In the genomic region with DNA sequence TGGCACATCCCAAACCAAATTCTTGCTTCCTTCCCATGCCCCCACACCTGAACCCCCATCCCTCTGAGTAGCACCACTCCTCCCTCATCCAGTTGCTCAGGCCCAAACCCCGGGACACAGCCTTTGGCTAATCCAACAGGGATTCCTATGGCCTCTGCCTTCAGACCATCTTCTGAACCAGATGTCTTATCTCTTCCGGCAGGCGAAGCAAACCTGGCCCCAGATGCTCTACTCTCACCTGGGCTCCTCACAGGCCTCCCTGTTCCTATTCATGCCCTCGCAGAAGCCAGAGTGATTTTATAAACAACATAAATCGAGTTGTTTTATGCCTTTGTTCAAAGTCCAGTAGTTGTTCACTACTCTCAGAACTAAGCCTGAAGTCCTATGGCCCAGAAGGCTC, we compare ENCODE assay signal across 12 cellular contexts. TPM values are rescaled to one million over a fixed set of nuclear protein-coding genes. Genes with fewer than 3 reads are reported as not detected.
DNase-seq lines count a peak whose midpoint lies in the region; ATAC-seq and TF ChIP-seq lines count a peak whose summit lies in the region.
"Had no signal": no experiment of that assay in that cellular context is flagged by ENCODE, and none has a peak within 500 bp of the region (broad histone marks: within the 10 kb centered on the region; RNA-seq: fewer than 3 reads in every experiment).

No MANE protein-coding gene starts in this region.

- TF ChIP-seq CTCF in activated CD8-positive, alpha-beta T cell treated with anti-CD3 and anti-CD28 coated beads for 36 hours (IDR thresholded peaks at IDR 0.05) = no peak
- no peak for TF ChIP-seq CTCF in MM.1S (IDR thresholded peaks at IDR 0.05; ENCODE audit: low read length)
- TF ChIP-seq CTCF in neural progenitor cell (IDR thresholded peaks at IDR 0.05) = no peak

- H3K4me2 ChIP-seq in BLaER1 treated with 17β-estradiol and CSF1 and Interleukin-3, amounts not matched to agents 10 nM and 100 nM = peak overlapping the region in 10 of 11 experiments; percentile 73 to 94 (median 86); a peak in 15 of 22 replicates
- H3K4me2 ChIP-seq in MM.1S (ENCODE audit: low read depth, low read length) = peak overlapping the region; percentile 82; the same call in 1 of the 2 replicates
- H3K4me2 ChIP-seq in neural progenitor cell = no peak overlapping the region

- POLR2A ChIA-PET in activated CD8-positive, alpha-beta T cell treated with anti-CD3 and anti-CD28 coated beads, Interleukin-2, amount 10 ng/mL, durations not matched to agents 7 days and 5 days (lab: Charles Lee) = interaction anchor here (1.4 to 3.1 kb wide), 10 partner anchors 12 to 280 kb away, joined by 3 to 51 read pairs (median 9); a partner anchor contains a TSS
- POLR2A ChIA-PET in activated CD8-positive, alpha-beta T cell treated with anti-CD3 and anti-CD28 coated beads for 36 hours (lab: Charles Lee) = interaction anchor here (1.1 to 2.4 kb wide), 8 partner anchors 11 to 162 kb away, joined by 3 to 11 read pairs (median 6); no protein-coding TSS in a partner anchor

- H3F3A ChIP-seq in MM.1S (ENCODE audit: insufficient read depth, low read length) (peaks cover 13% of the 10 kb centered on the region), neural progenitor cell (ENCODE audit: low read depth) (no peaks in the 10 kb centered on the region)

- H3K9me2 ChIP-seq in MM.1S (replicated peaks; ENCODE audit: insufficient read depth, low read length) = no peaks in the 10 kb centered on the region

- peaks cover 0 to 5% (median 0%) of the 10 kb centered on the region in 11 experiments; a peak in 2 of 22 replicates for H3K9me3 ChIP-seq in BLaER1 treated with 17β-estradiol and CSF1 and Interleukin-3, amounts not matched to agents 10 nM and 100 nM (replicated peaks in 1 of 11)
- no peaks in the 10 kb centered on the region for H3K9me3 ChIP-seq in MM.1S (replicated peaks; ENCODE audit: insufficient read depth, low read length)
- no peaks in the 10 kb centered on the region for H3K9me3 ChIP-seq in neural progenitor cell (ENCODE audit: low read depth)
- H3K9me3 ChIP-seq: A549, MG63 had no signal

- CTCF ChIA-PET in activated CD8-positive, alpha-beta T cell treated with anti-CD3 and anti-CD28 coated beads, Interleukin-2, amount 10 ng/mL, durations not matched to agents 7 days and 5 days (lab: Charles Lee) = interaction anchor here (0.7 to 5.8 kb wide), 44 partner anchors 11 to 415 kb away, joined by 3 to 231 read pairs (median 8); a partner anchor contains a TSS
- CTCF ChIA-PET in activated CD8-positive, alpha-beta T cell treated with anti-CD3 and anti-CD28 coated beads for 36 hours (lab: Charles Lee) = interaction anchor here (0.6 to 9.1 kb wide), 51 partner anchors 9 to 411 kb away, joined by 3 to 206 read pairs (median 6); a partner anchor contains a TSS

- no peak overlapping the region for H3K4me3 Mint-ChIP-seq in activated CD8-positive, alpha-beta T cell treated with anti-CD3 and anti-CD28 coated beads, Interleukin-2, amount 10 ng/mL, durations not matched to agents 7 days and 5 days
- H3K4me3 Mint-ChIP-seq in activated CD8-positive, alpha-beta T cell treated with anti-CD3 and anti-CD28 coated beads for 36 hours = no peak overlapping the region
- H3K4me3 Mint-ChIP-seq in naive B cell = peak overlapping the region in 5 of 8 donors; percentile 25 to 98 (median 95)
- H3K4me3 Mint-ChIP-seq in neural progenitor cell = no peak overlapping the region

- ATAC-seq in activated CD8-positive, alpha-beta T cell treated with anti-CD3 and anti-CD28 coated beads, Interleukin-2, amount 10 ng/mL, durations not matched to agents 7 days and 5 days = no peak
- ATAC-seq in activated CD8-positive, alpha-beta T cell treated with anti-CD3 and anti-CD28 coated beads for 36 hours = no peak
- no peak for ATAC-seq in naive B cell (ENCODE audit: low read depth in 2 of 2)
- ATAC-seq in GM19035 (IDR thresholded peaks at IDR 0.05; ENCODE audit: unreplicated experiment) = no peak
- no peak for ATAC-seq in GM18867 (IDR thresholded peaks at IDR 0.05; ENCODE audit: unreplicated experiment)

- H3K4me1 ChIP-seq in BLaER1 treated with 17β-estradiol and CSF1 and Interleukin-3, amounts not matched to agents 10 nM and 100 nM = peaks cover 21 to 38% (median 27%) of the 10 kb centered on the region in 10 experiments
- H3K4me1 ChIP-seq in MM.1S (ENCODE audit: low read length) = peaks cover 53% of the 10 kb centered on the region
- peaks cover 5% of the 10 kb centered on the region for H3K4me1 ChIP-seq in neural progenitor cell

- no peak overlapping the region for H3K27ac ChIP-seq in BLaER1 treated with 17β-estradiol and CSF1 and Interleukin-3, amounts not matched to agents 10 nM and 100 nM
- H3K27ac ChIP-seq in MM.1S (ENCODE audit: low read length) = peak overlapping the region; percentile 86; the same call in 1 of the 2 replicates
- no peak overlapping the region for H3K27ac ChIP-seq in neural progenitor cell
- H3K27ac ChIP-seq: A549 had no signal

- peaks cover 11% of the 10 kb centered on the region for H3K36me3 Mint-ChIP-seq in activated CD8-positive, alpha-beta T cell treated with anti-CD3 and anti-CD28 coated beads, Interleukin-2, amount 10 ng/mL, durations not matched to agents 7 days and 5 days (ENCODE audit: low read depth)
- no peaks in the 10 kb centered on the region for H3K36me3 Mint-ChIP-seq in activated CD8-positive, alpha-beta T cell treated with anti-CD3 and anti-CD28 coated beads for 36 hours (ENCODE audit: low read depth)
- H3K36me3 Mint-ChIP-seq in naive B cell (no peaks in the 10 kb centered on the region), neural progenitor cell (no peaks in the 10 kb centered on the region)

- peak overlapping the region; percentile 93 for H3K27ac Mint-ChIP-seq in activated CD8-positive, alpha-beta T cell treated with anti-CD3 and anti-CD28 coated beads, Interleukin-2, amount 10 ng/mL, durations not matched to agents 7 days and 5 days
- H3K27ac Mint-ChIP-seq in activated CD8-positive, alpha-beta T cell treated with anti-CD3 and anti-CD28 coated beads for 36 hours = no peak overlapping the region
- H3K27ac Mint-ChIP-seq in naive B cell (peak overlapping the region in 2 of 6 donors; percentile 72 to 87), neural progenitor cell (no peak overlapping the region)

- H2AFZ ChIP-seq in MM.1S (ENCODE audit: low read length) (no peak overlapping the region), neural progenitor cell (replicated peaks) (no peak overlapping the region)

- no peak overlapping the region for H3K4me3 ChIP-seq in BLaER1 treated with 17β-estradiol and CSF1 and Interleukin-3, amounts not matched to agents 10 nM and 100 nM
- no peak overlapping the region for H3K4me3 ChIP-seq in MM.1S (ENCODE audit: low read length)
- H3K4me3 ChIP-seq in neural progenitor cell = no peak overlapping the region
- H3K4me3 ChIP-seq: A549, MG63 had no signal

- no peak for DNase-seq in activated CD8-positive, alpha-beta T cell treated with anti-CD3 and anti-CD28 coated beads, Interleukin-2, amount 10 ng/mL, durations not matched to agents 7 days and 5 days
- DNase-seq in activated CD8-positive, alpha-beta T cell treated with anti-CD3 and anti-CD28 coated beads for 36 hours = no peak
- no peak for DNase-seq in MM.1S
- no peak for DNase-seq in naive B cell
- no peak for DNase-seq in neural progenitor cell (ENCODE audit: low spot score)
- DNase-seq: NCI-H2081 treated with DMSO at 0.1 percent for 48 hours had no signal

- peaks cover 3% of the 10 kb centered on the region for H3K9me3 Mint-ChIP-seq in activated CD8-positive, alpha-beta T cell treated with anti-CD3 and anti-CD28 coated beads, Interleukin-2, amount 10 ng/mL, durations not matched to agents 7 days and 5 days (ENCODE audit: insufficient read depth)
- peaks cover 3% of the 10 kb centered on the region for H3K9me3 Mint-ChIP-seq in activated CD8-positive, alpha-beta T cell treated with anti-CD3 and anti-CD28 coated beads for 36 hours
- H3K9me3 Mint-ChIP-seq in naive B cell = peaks cover 0 to 2% (median 0%) of the 10 kb centered on the region in 7 donors
- H3K9me3 Mint-ChIP-seq in neural progenitor cell = no peaks in the 10 kb centered on the region

- H3K36me3 ChIP-seq in BLaER1 treated with 17β-estradiol and CSF1 and Interleukin-3, amounts not matched to agents 10 nM and 100 nM = no peaks in the 10 kb centered on the region
- H3K36me3 ChIP-seq in MM.1S (replicated peaks; ENCODE audit: insufficient read depth, low read length) (no peaks in the 10 kb centered on the region), neural progenitor cell (no peaks in the 10 kb centered on the region)
- H3K36me3 ChIP-seq: MG63 had no signal

- no peak overlapping the region for H3K9ac ChIP-seq in BLaER1 treated with 17β-estradiol and CSF1 and Interleukin-3, amounts not matched to agents 10 nM and 100 nM
- H3K9ac ChIP-seq in MM.1S (ENCODE audit: low read length) (peak overlapping the region; percentile 65; the same call in 1 of the 2 replicates), neural progenitor cell (no peak overlapping the region)

- peaks cover 15% of the 10 kb centered on the region for H3K79me2 ChIP-seq in MM.1S (ENCODE audit: low read length)
- no peaks in the 10 kb centered on the region for H3K79me2 ChIP-seq in neural progenitor cell (ENCODE audit: low read depth)

- peaks cover 2% of the 10 kb centered on the region for H3K27me3 Mint-ChIP-seq in activated CD8-positive, alpha-beta T cell treated with anti-CD3 and anti-CD28 coated beads, Interleukin-2, amount 10 ng/mL, durations not matched to agents 7 days and 5 days (ENCODE audit: low read depth)
- no peaks in the 10 kb centered on the region for H3K27me3 Mint-ChIP-seq in activated CD8-positive, alpha-beta T cell treated with anti-CD3 and anti-CD28 coated beads for 36 hours
- H3K27me3 Mint-ChIP-seq in naive B cell (peaks cover 8 to 17% (median 8%) of the 10 kb centered on the region in 3 donors), neural progenitor cell (ENCODE audit: insufficient read depth, low read depth) (peaks cover 25% of the 10 kb centered on the region)

- H4K20me1 ChIP-seq in BLaER1 treated with 17β-estradiol and CSF1 and Interleukin-3, amounts not matched to agents 10 nM and 100 nM = no peaks in the 10 kb centered on the region
- H4K20me1 ChIP-seq in MM.1S (ENCODE audit: insufficient read depth, low read length) (no peaks in the 10 kb centered on the region), neural progenitor cell (ENCODE audit: low read depth) (peaks cover 5% of the 10 kb centered on the region)

- H3K4me1 Mint-ChIP-seq in activated CD8-positive, alpha-beta T cell treated with anti-CD3 and anti-CD28 coated beads, Interleukin-2, amount 10 ng/mL, durations not matched to agents 7 days and 5 days (ENCODE audit: low read depth) = peaks cover 50% of the 10 kb centered on the region
- peaks cover 27% of the 10 kb centered on the region for H3K4me1 Mint-ChIP-seq in activated CD8-positive, alpha-beta T cell treated with anti-CD3 and anti-CD28 coated beads for 36 hours (ENCODE audit: low read depth)
- H3K4me1 Mint-ChIP-seq in naive B cell = peaks cover 31 to 43% (median 42%) of the 10 kb centered on the region in 3 donors
- H3K4me1 Mint-ChIP-seq in neural progenitor cell = peaks cover 10% of the 10 kb centered on the region

- H3K27me3 ChIP-seq in BLaER1 treated with 17β-estradiol and CSF1 and Interleukin-3, amounts not matched to agents 10 nM and 100 nM = peaks cover 7 to 22% (median 16%) of the 10 kb centered on the region in 11 experiments; a peak in 17 of 22 replicates
- H3K27me3 ChIP-seq in MM.1S (replicated peaks; ENCODE audit: insufficient read depth, low read length) = no peaks in the 10 kb centered on the region
- H3K27me3 ChIP-seq in neural progenitor cell = peaks cover 88% of the 10 kb centered on the region

- intact Hi-C loops in activated CD8-positive, alpha-beta T cell treated with anti-CD3 and anti-CD28 coated beads for 36 hours (cut with micrococcal nuclease) = loop anchor here (1.0 to 5.0 kb wide), 3 partner anchors 61 to 162 kb away; no protein-coding TSS in a partner anchor

RNA-seq across cellular contexts. Expression of a gene that starts 12.5 kb away (rescaled TPM):
- total RNA-seq in activated CD8-positive, alpha-beta T cell treated with anti-CD3 and anti-CD28 coated beads, Interleukin-2, amount 10 ng/mL, durations not matched to agents 7 days and 5 days = 1 to 10 TPM; 1.4 to 2.2 TPM
- total RNA-seq in activated CD8-positive, alpha-beta T cell treated with anti-CD3 and anti-CD28 coated beads for 36 hours = under 1 TPM; 0.02 to 0.14 TPM
- polyA plus RNA-seq in naive B cell (ENCODE audit: low read depth in 6 of 6) = not detected
- 0.04 and 0.09 TPM in 2 replicates for total RNA-seq in neural progenitor cell (ENCODE audit: low replicate concordance)
- total RNA-seq: HepG2 had no signal
- polyA plus RNA-seq: HepG2 had no signal

RNA-seq across cellular contexts. Expression of a gene that starts 56.1 kb away (rescaled TPM):
- total RNA-seq in activated CD8-positive, alpha-beta T cell treated with anti-CD3 and anti-CD28 coated beads, Interleukin-2, amount 10 ng/mL, durations not matched to agents 7 days and 5 days = 10 to 100 TPM; 49.0 to 49.3 TPM
- 10 to 100 TPM; 15.5 to 16.2 TPM for total RNA-seq in activated CD8-positive, alpha-beta T cell treated with anti-CD3 and anti-CD28 coated beads for 36 hours
- polyA plus RNA-seq in naive B cell (ENCODE audit: low read depth in 6 of 6) = 10 to 100 TPM; 38.4 to 78.6 (median 51.0) TPM
- total RNA-seq in neural progenitor cell (ENCODE audit: low replicate concordance) = 0.62 and 0.69 TPM in 2 replicates
- total RNA-seq: HepG2 had no signal
- polyA plus RNA-seq: A549, HepG2 had no signal

Comparison
In these comparisons a context has a peak if more than half of its experiments do, and no peak if none do; other contexts are left out.
1. H3K4me3 Mint-ChIP-seq: peak in naive B cell (5 of 8); none in activated CD8-positive, alpha-beta T cell treated with anti-CD3 and anti-CD28 coated beads, Interleukin-2, amount 10 ng/mL, durations not matched to agents 7 days and 5 days (single experiment), activated CD8-positive, alpha-beta T cell treated with anti-CD3 and anti-CD28 coated beads for 36 hours (single experiment) and neural progenitor cell (single experiment).